In genomic region chr1:71307451-71307850, GRCh38 we compare ENCODE assay signal across 9 cellular contexts.
DNase-seq lines count a peak whose midpoint lies in the region; ATAC-seq and TF ChIP-seq lines count a peak whose summit lies in the region.
"Had no signal": no experiment of that assay in that cellular context is flagged by ENCODE, and none has a peak within 500 bp of the region (broad histone marks: within the 10 kb centered on the region; RNA-seq: fewer than 3 reads in every experiment).

No MANE protein-coding gene starts in this region.

- peaks cover 16% of the 10 kb centered on the region for H3K4me1 Mint-ChIP-seq in nephron progenitor cell
- H3K4me1 Mint-ChIP-seq in activated T-helper 1 cell treated with anti-CD3 and anti-CD28 coated beads, Interleukin-12 subunit alpha, Interleukin-12 subunit beta, Interleukin-2, Interleukin-4 antibody, amounts not matched to agents 30 ng/mL and 10 ng/mL and 1 ng/mL, durations not matched to agents 14 hours and 24 hours and 36 hours (ENCODE audit: low read depth) = no peaks in the 10 kb centered on the region
- no peaks in the 10 kb centered on the region for H3K4me1 Mint-ChIP-seq in activated naive CD4-positive, alpha-beta T cell treated with anti-CD3 and anti-CD28 coated beads for 36 hours (ENCODE audit: low read depth)

- no peaks in the 10 kb centered on the region for H3K27me3 Mint-ChIP-seq in nephron progenitor cell (ENCODE audit: low read depth, poor library complexity)
- no peaks in the 10 kb centered on the region for H3K27me3 Mint-ChIP-seq in activated T-helper 1 cell treated with anti-CD3 and anti-CD28 coated beads, Interleukin-12 subunit alpha, Interleukin-12 subunit beta, Interleukin-2, Interleukin-4 antibody, amounts not matched to agents 30 ng/mL and 10 ng/mL and 1 ng/mL, durations not matched to agents 14 hours and 24 hours and 36 hours (ENCODE audit: insufficient read depth)
- no peaks in the 10 kb centered on the region for H3K27me3 Mint-ChIP-seq in activated naive CD4-positive, alpha-beta T cell treated with anti-CD3 and anti-CD28 coated beads for 36 hours (ENCODE audit: low read depth)

- H3K9me3 Mint-ChIP-seq in nephron progenitor cell = no peaks in the 10 kb centered on the region
- H3K9me3 Mint-ChIP-seq in activated T-helper 1 cell treated with anti-CD3 and anti-CD28 coated beads, Interleukin-12 subunit alpha, Interleukin-12 subunit beta, Interleukin-2, Interleukin-4 antibody, amounts not matched to agents 30 ng/mL and 10 ng/mL and 1 ng/mL, durations not matched to agents 14 hours and 24 hours and 36 hours = no peaks in the 10 kb centered on the region
- H3K9me3 Mint-ChIP-seq in activated naive CD4-positive, alpha-beta T cell treated with anti-CD3 and anti-CD28 coated beads for 36 hours = peaks cover 2% of the 10 kb centered on the region

- CTCF ChIA-PET in activated naive CD4-positive, alpha-beta T cell treated with anti-CD3 and anti-CD28 coated beads for 36 hours (lab: Charles Lee) = no interaction called here

- no peak overlapping the region for H3K4me3 Mint-ChIP-seq in nephron progenitor cell
- H3K4me3 Mint-ChIP-seq in activated T-helper 1 cell treated with anti-CD3 and anti-CD28 coated beads, Interleukin-12 subunit alpha, Interleukin-12 subunit beta, Interleukin-2, Interleukin-4 antibody, amounts not matched to agents 30 ng/mL and 10 ng/mL and 1 ng/mL, durations not matched to agents 14 hours and 24 hours and 36 hours = no peak overlapping the region
- no peak overlapping the region for H3K4me3 Mint-ChIP-seq in activated naive CD4-positive, alpha-beta T cell treated with anti-CD3 and anti-CD28 coated beads for 36 hours

- DNase-seq in SK-N-DZ (ENCODE audit: low spot score) (peak; percentile 27), nephron progenitor cell (peak; percentile 3), DMS153 treated with DMSO at 0.1 percent for 48 hours (lab: John Stamatoyannopoulos, UW; ENCODE audit: unreplicated experiment) (no peak), GM10266 (ENCODE audit: extremely low spot score) (no peak)
- no peak for DNase-seq in activated T-helper 1 cell treated with anti-CD3 and anti-CD28 coated beads, Interleukin-12 subunit alpha, Interleukin-12 subunit beta, Interleukin-2, Interleukin-4 antibody, amounts not matched to agents 30 ng/mL and 10 ng/mL and 1 ng/mL, durations not matched to agents 14 hours and 24 hours and 36 hours (ENCODE audit: low spot score)
- DNase-seq in activated naive CD4-positive, alpha-beta T cell treated with anti-CD3 and anti-CD28 coated beads for 36 hours = no peak
- DNase-seq: tibial artery had no signal

- intact Hi-C loops in activated T-helper 1 cell treated with anti-CD3 and anti-CD28 coated beads, Interleukin-12 subunit alpha, Interleukin-12 subunit beta, Interleukin-2, Interleukin-4 antibody, amounts not matched to agents 30 ng/mL and 10 ng/mL and 1 ng/mL, durations not matched to agents 14 hours and 24 hours and 36 hours (cut with micrococcal nuclease) = no loop called here
- intact Hi-C loops in activated naive CD4-positive, alpha-beta T cell treated with anti-CD3 and anti-CD28 coated beads for 36 hours (cut with micrococcal nuclease) = no loop called here

- ATAC-seq in GM18909 (IDR thresholded peaks at IDR 0.05; ENCODE audit: poor library complexity, unreplicated experiment) (peak; percentile 79), HG03159 (IDR thresholded peaks at IDR 0.05; ENCODE audit: unreplicated experiment) (peak; percentile 79)

- no peaks in the 10 kb centered on the region for H3K36me3 Mint-ChIP-seq in nephron progenitor cell (ENCODE audit: low read depth)
- no peaks in the 10 kb centered on the region for H3K36me3 Mint-ChIP-seq in activated T-helper 1 cell treated with anti-CD3 and anti-CD28 coated beads, Interleukin-12 subunit alpha, Interleukin-12 subunit beta, Interleukin-2, Interleukin-4 antibody, amounts not matched to agents 30 ng/mL and 10 ng/mL and 1 ng/mL, durations not matched to agents 14 hours and 24 hours and 36 hours (ENCODE audit: low read depth)
- no peaks in the 10 kb centered on the region for H3K36me3 Mint-ChIP-seq in activated naive CD4-positive, alpha-beta T cell treated with anti-CD3 and anti-CD28 coated beads for 36 hours (ENCODE audit: low read depth)

- H3K27ac Mint-ChIP-seq in nephron progenitor cell = peak overlapping the region; percentile 75
- no peak overlapping the region for H3K27ac Mint-ChIP-seq in activated T-helper 1 cell treated with anti-CD3 and anti-CD28 coated beads, Interleukin-12 subunit alpha, Interleukin-12 subunit beta, Interleukin-2, Interleukin-4 antibody, amounts not matched to agents 30 ng/mL and 10 ng/mL and 1 ng/mL, durations not matched to agents 14 hours and 24 hours and 36 hours
- no peak overlapping the region for H3K27ac Mint-ChIP-seq in activated naive CD4-positive, alpha-beta T cell treated with anti-CD3 and anti-CD28 coated beads for 36 hours

- no peak for TF ChIP-seq CTCF in nephron progenitor cell (IDR thresholded peaks at IDR 0.05)
- TF ChIP-seq CTCF in GM10266 (IDR thresholded peaks at IDR 0.05; ENCODE audit: control insufficient read depth, insufficient read depth, low read depth, missing control alignments) = no peak

Comparison
In these comparisons a context has a peak if more than half of its experiments do, and no peak if none do; other contexts are left out.
1. DNase-seq: peak in SK-N-DZ (single experiment) and nephron progenitor cell (single experiment); none in activated T-helper 1 cell treated with anti-CD3 and anti-CD28 coated beads, Interleukin-12 subunit alpha, Interleukin-12 subunit beta, Interleukin-2, Interleukin-4 antibody, amounts not matched to agents 30 ng/mL and 10 ng/mL and 1 ng/mL, durations not matched to agents 14 hours and 24 hours and 36 hours (single experiment), DMS153 treated with DMSO at 0.1 percent for 48 hours (single experiment), activated naive CD4-positive, alpha-beta T cell treated with anti-CD3 and anti-CD28 coated beads for 36 hours (single experiment) and GM10266 (single experiment).